8 cellular contexts compared by ENCODE assay signal in the genomic region with DNA sequence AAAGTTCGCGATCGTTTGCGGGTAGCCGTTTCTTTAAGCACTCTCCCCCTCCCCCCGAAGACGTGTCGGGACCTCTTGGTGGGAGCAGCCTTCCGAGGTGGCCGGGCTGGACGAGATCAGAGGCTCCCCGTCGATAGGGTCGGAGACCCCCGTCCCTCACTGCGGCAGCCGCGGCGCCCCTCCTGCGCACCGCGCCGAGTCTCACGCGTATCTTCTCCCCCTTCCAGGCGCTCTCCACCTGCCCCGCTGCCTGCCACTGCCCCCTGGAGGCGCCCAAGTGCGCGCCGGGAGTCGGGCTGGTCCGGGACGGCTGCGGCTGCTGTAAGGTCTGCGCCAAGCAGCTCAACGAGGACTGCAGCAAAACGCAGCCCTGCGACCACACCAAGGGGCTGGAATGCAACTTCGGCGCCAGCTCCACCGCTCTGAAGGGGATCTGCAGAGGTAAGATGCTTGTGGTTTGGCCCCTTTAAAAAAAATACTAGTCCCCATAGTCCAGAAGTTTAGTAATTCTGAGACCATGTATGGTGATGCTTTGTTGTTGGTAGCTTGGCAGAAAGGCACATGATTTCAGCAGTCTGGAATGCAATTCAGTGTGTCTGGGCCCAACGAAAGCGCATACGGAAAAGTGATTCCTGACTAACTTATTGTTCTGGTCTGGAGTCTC. TPM values are rescaled to one million over a fixed set of nuclear protein-coding genes. Genes with fewer than 3 reads are reported as not detected.
DNase-seq lines count a peak whose midpoint lies in the region; ATAC-seq and FAIRE-seq lines count a peak whose summit lies in the region.

No MANE protein-coding gene starts in this region.

- peaks cover 0 to 20% of the 10 kb centered on the region in 2 donors for H3K36me3 Mint-ChIP-seq in activated naive CD4-positive, alpha-beta T cell treated with anti-CD3 and anti-CD28 coated beads, Interleukin-2, amount 50 U/mL, for 72 hours

- FAIRE-seq in HTR-8/SVneo (lab: Jason Lieb, UNC) = no peak

- intact Hi-C loops in Right ventricle myocardium inferior (cut with DNase I) (loop anchor here (2.0 to 5.0 kb wide), 5 partner anchors 78 to 272 kb away; a partner anchor contains a TSS), posterior cingulate gyrus (cut with DNase I) (loop anchor here (10.0 kb wide), 2 partner anchors 114 to 276 kb away; no protein-coding TSS in a partner anchor)

- no peak overlapping the region for H3K27ac Mint-ChIP-seq in activated naive CD4-positive, alpha-beta T cell treated with anti-CD3 and anti-CD28 coated beads, Interleukin-2, amount 50 U/mL, for 72 hours

- ATAC-seq in GM21381 (IDR thresholded peaks at IDR 0.05; ENCODE audit: unreplicated experiment) (peak; percentile 35), Right ventricle myocardium inferior (peak; percentile 67), GM18870 (IDR thresholded peaks at IDR 0.05; ENCODE audit: unreplicated experiment) (no peak)
- ATAC-seq in activated naive CD4-positive, alpha-beta T cell treated with anti-CD3 and anti-CD28 coated beads, Interleukin-2, amount 50 U/mL, for 72 hours = peak; percentile 26 to 73

- in situ Hi-C loops in Caki2 (cut with HindIII; ENCODE audit: low pct_unique_long_range_greater_than_20kb, low sequenced_read_pairs) = loop anchor here (25.0 kb wide), 1 partner anchor 106 kb away; no protein-coding TSS in a partner anchor

- no peaks in the 10 kb centered on the region for H3K9me3 Mint-ChIP-seq in activated naive CD4-positive, alpha-beta T cell treated with anti-CD3 and anti-CD28 coated beads, Interleukin-2, amount 50 U/mL, for 72 hours

- DNase-seq in Caki2 (ENCODE audit: low read depth) = peak; percentile 74
- DNase-seq in NCI-H2196 (lab: John Stamatoyannopoulos, UW; ENCODE audit: unreplicated experiment) = peak; percentile 77
- peak in 1 of 2 donors; percentile 76 for DNase-seq in activated naive CD4-positive, alpha-beta T cell treated with anti-CD3 and anti-CD28 coated beads, Interleukin-2, amount 50 U/mL, for 72 hours (ENCODE audit: low spot score in 2 of 2)
- DNase-seq in Right ventricle myocardium inferior (ENCODE audit: missing footprints) = peak; percentile 85
- DNase-seq in posterior cingulate gyrus = peak in 9 of 10 donors; percentile 26 to 90 (median 44)
- DNase-seq in HTR-8/SVneo (ENCODE audit: insufficient read length, low spot score) = no peak

RNA-seq across cellular contexts. Expression of a gene that starts 0.7 kb away (rescaled TPM):
- 46.0 and 51.7 TPM in 2 replicates for total RNA-seq in Caki2 (2014; rRNA removed; shearing (Covaris generic); ENCODE audit: low replicate concordance)
- not detected for total RNA-seq in activated naive CD4-positive, alpha-beta T cell treated with anti-CD3 and anti-CD28 coated beads, Interleukin-2, amount 50 U/mL, for 72 hours
- total RNA-seq in Right ventricle myocardium inferior = 31.1 TPM

Comparison
In these comparisons a context has a peak if more than half of its experiments do, and no peak if none do; other contexts are left out.
1. RNA of a gene that starts 0.7 kb away (total RNA-seq): 46.0 to 51.7 TPM in Caki2 and 31.1 TPM in Right ventricle myocardium inferior (single experiment); not detected in activated naive CD4-positive, alpha-beta T cell treated with anti-CD3 and anti-CD28 coated beads, Interleukin-2, amount 50 U/mL, for 72 hours; every median in the first group is over 10 times any median in the second.